19 cellular contexts compared by ENCODE assay signal in the genomic region with DNA sequence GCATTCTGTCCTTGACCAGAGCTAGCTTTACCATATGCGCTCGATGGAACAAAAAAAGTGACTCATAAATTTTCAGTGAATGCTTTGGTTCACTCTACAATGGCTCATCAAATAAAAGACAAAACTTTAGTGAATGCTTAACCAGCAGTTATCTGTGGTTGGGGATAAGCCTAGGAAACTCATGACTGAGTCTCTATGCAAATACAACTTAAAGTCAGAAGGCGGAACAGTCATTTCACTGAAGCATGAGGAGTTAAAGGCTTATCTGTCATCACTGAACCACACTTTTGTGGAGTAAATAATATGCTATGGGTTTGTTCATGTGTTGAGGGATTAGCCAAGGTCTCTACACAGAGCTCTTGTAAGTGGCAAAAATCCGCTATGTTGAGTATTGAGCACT.
A peak's percentile ranks its signal among the peaks of the same experiment; 100 is the strongest.
DNase-seq lines count a peak whose midpoint lies in the region; ATAC-seq and TF ChIP-seq lines count a peak whose summit lies in the region.
"Had no signal": no experiment of that assay in that cellular context is flagged by ENCODE, and none has a peak within 500 bp of the region (broad histone marks: within the 10 kb centered on the region; RNA-seq: fewer than 3 reads in every experiment).

No MANE protein-coding gene starts in this region.

- in situ Hi-C loops in GM13976 (cut with MboI; ENCODE audit: low sequenced_read_pairs, unreplicated experiment): no loop called here

- WGBS in ovary, 3 donors: 55 to 69% (median 65%) methylated on average over 4 of the region's 4 CpGs

- no peaks in the 10 kb centered on the region for H3K27me3 ChIP-seq in ovary
- H3K27me3 ChIP-seq: vagina had no signal

- H3K4me3 ChIP-seq in ovary: no peak overlapping the region
- H3K4me3 ChIP-seq: vagina had no signal

- TF ChIP-seq EP300 in ovary (IDR thresholded peaks at IDR 0.05): no peak

- intact Hi-C loops in ovary (cut with DNase I): no loop called here

- TF ChIP-seq CTCF in ovary (IDR thresholded peaks at IDR 0.05): no peak
- TF ChIP-seq CTCF in GM13976 (IDR thresholded peaks at IDR 0.05; ENCODE audit: borderline replicate concordance, control extremely low read depth, extremely low read depth, insufficient read depth, missing control alignments): no peak

- DNase-seq in DMS79 treated with DMSO at 0.1 percent for 48 hours (lab: John Stamatoyannopoulos, UW) (peak; percentile 2), epithelial cell of prostate (ENCODE audit: low read depth, low spot score) (peak; percentile 64), middle frontal gyrus (ENCODE audit: extremely low spot score, low spot score) (no peak), ovary (no peak), GM13976 (ENCODE audit: low spot score) (no peak), DMS114 treated with DMSO at 0.1 percent for 48 hours (lab: John Stamatoyannopoulos, UW; ENCODE audit: unreplicated experiment) (no peak)
- DNase-seq: activated CD4-positive, alpha-beta T cell treated with anti-CD3 and anti-CD28 coated beads, Interleukin-2, amount 50 U/mL, for 4 hours; activated naive CD4-positive, alpha-beta T cell; erythroblast; GF-D8; hypothalamus; NCI-H446 treated with DMSO at 0.1 percent for 48 hours; stimulated activated CD4-positive, alpha-beta T cell treated with anti-CD3 and anti-CD28 coated beads, Interleukin-15, amount 100 ng/mL, for 24 hours; stimulated activated CD8-positive, alpha-beta memory T cell treated with anti-CD3 and anti-CD28 coated beads, Interleukin-4, amount 100 ng/mL, for 48 hours had no signal

- no peak for TF ChIP-seq POLR2A in ovary (IDR thresholded peaks at IDR 0.05)

- ATAC-seq in GM19463 (IDR thresholded peaks at IDR 0.05; ENCODE audit: unreplicated experiment) (peak; percentile 91), HG03442 (IDR thresholded peaks at IDR 0.05; ENCODE audit: unreplicated experiment) (peak; percentile 80)
- ATAC-seq: HCT116 had no signal

- no peaks in the 10 kb centered on the region for H3K4me1 ChIP-seq in ovary (ENCODE audit: insufficient read depth)
- H3K4me1 ChIP-seq: vagina had no signal

- no peak overlapping the region for H3K27ac ChIP-seq in epithelial cell of prostate
- no peak overlapping the region for H3K27ac ChIP-seq in ovary
- H3K27ac ChIP-seq: RWPE1, vagina had no signal

- H3K36me3 ChIP-seq in ovary: no peaks in the 10 kb centered on the region
- H3K36me3 ChIP-seq: vagina had no signal

- no peaks in the 10 kb centered on the region for H3K9me3 ChIP-seq in ovary
- H3K9me3 ChIP-seq: vagina had no signal

Comparison
In these comparisons a context has a peak if more than half of its experiments do, and no peak if none do; other contexts are left out.
1. DNase-seq: peak in DMS79 treated with DMSO at 0.1 percent for 48 hours (single experiment) and epithelial cell of prostate (single experiment); none in middle frontal gyrus (single experiment), ovary (0 of 5), GM13976 (single experiment) and DMS114 treated with DMSO at 0.1 percent for 48 hours (single experiment).